Comparison of ENCODE assay signal across 14 cellular contexts in the genomic region with DNA sequence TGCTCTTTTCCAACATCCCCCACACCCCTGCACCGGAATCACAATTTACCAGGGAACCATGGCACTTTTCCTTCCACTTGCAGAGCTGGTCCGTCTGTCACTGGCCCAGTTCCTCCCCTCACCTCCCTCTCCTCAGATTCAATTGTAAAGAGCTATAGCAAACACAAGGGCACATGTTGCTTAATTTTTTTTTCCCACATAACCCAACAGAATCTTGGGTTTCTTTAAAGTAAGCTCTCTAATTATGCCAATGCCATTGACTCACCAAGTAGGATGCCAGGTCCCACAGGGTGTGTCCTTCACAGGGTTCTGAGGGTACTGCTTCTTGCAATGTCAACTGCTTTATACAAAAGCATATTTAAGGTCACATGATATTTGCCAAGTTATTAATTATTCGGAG.
DNase-seq lines count a peak whose midpoint lies in the region; ATAC-seq and TF ChIP-seq lines count a peak whose summit lies in the region.
"Had no signal": no experiment of that assay in that cellular context is flagged by ENCODE, and none has a peak within 500 bp of the region (broad histone marks: within the 10 kb centered on the region; RNA-seq: fewer than 3 reads in every experiment).

No MANE protein-coding gene starts in this region.

- ATAC-seq in left lung = peak; percentile 47
- ATAC-seq: A549 had no signal

- DNase-seq in H4 (ENCODE audit: low spot score) = peak; percentile 55
- DNase-seq in left lung = no peak
- no peak for DNase-seq in ACHN
- no peak for DNase-seq in stimulated activated CD4-positive, alpha-beta T cell treated with anti-CD3 and anti-CD28 coated beads, Interleukin-2, amount 100 ng/mL, for 24 hours
- DNase-seq in GM23248 = no peak
- no peak for DNase-seq in GM19238 (ENCODE audit: insufficient read length, low spot score)
- DNase-seq: Calu3, DMS 273 treated with DMSO at 0.1 percent for 48 hours, HCEC 1CT, HFFc6 had no signal

- intact Hi-C loops in left lung (cut with DNase I) = no loop called here

- in situ Hi-C loops in ACHN (cut with HindIII; ENCODE audit: low pct_ligation_motif_present, low pct_unique_long_range_greater_than_20kb, low sequenced_read_pairs) (no loop called here), GM23248 (cut with MboI) (no loop called here)

- H3K9me2 ChIP-seq in GM23248 (ENCODE audit: insufficient read depth) = no peaks in the 10 kb centered on the region

- H3K9me3 ChIP-seq in left lung (no peaks in the 10 kb centered on the region), GM23248 (ENCODE audit: low read depth) (no peaks in the 10 kb centered on the region)
- H3K9me3 ChIP-seq: A549 had no signal

- no peak overlapping the region for H3K4me2 ChIP-seq in GM23248 (ENCODE audit: unreplicated experiment)
- H3K4me2 ChIP-seq: A549 had no signal

- H2AFZ ChIP-seq in GM23248 = no peak overlapping the region

- peak overlapping the region; percentile 47 for H3K27ac ChIP-seq in VCaP
- no peak overlapping the region for H3K27ac ChIP-seq in left lung
- no peak overlapping the region for H3K27ac ChIP-seq in GM23248
- H3K27ac ChIP-seq: A549, HL-60 had no signal

- H3K79me2 ChIP-seq in GM23248 (ENCODE audit: insufficient read depth) = no peaks in the 10 kb centered on the region

- H3K9ac ChIP-seq in GM23248 = no peak overlapping the region

- no peaks in the 10 kb centered on the region for H3K27me3 ChIP-seq in left lung
- H3K27me3 ChIP-seq in GM23248 (replicated peaks; ENCODE audit: insufficient read depth) = peaks cover 36% of the 10 kb centered on the region

- H3K4me3 ChIP-seq in left lung (no peak overlapping the region), GM23248 (no peak overlapping the region)
- H3K4me3 ChIP-seq: A549, GM12878 had no signal

- no peak for TF ChIP-seq CTCF in VCaP (conservative IDR thresholded peaks at IDR 0.05)
- no peak for TF ChIP-seq CTCF in left lung (IDR thresholded peaks at IDR 0.05)

- H3K4me1 ChIP-seq in left lung (peaks cover 0 to 2% of the 10 kb centered on the region in 2 donors), GM23248 (ENCODE audit: insufficient read depth) (no peaks in the 10 kb centered on the region)
- H3K4me1 ChIP-seq: A549 had no signal

- H4K20me1 ChIP-seq in GM23248 (ENCODE audit: insufficient read depth) = no peaks in the 10 kb centered on the region

- no peaks in the 10 kb centered on the region for H3F3A ChIP-seq in GM23248 (ENCODE audit: insufficient read depth)

- 71 to 75% methylated on average over 3 of the region's 3 CpGs for WGBS in GM23248 (ENCODE audit: low coverage in 1 of 2, low lambda C conversion rate in 2 of 2, missing lambda C conversion rate in 2 of 2), 2 experiments

- H3K36me3 ChIP-seq in left lung = no peaks in the 10 kb centered on the region
- no peaks in the 10 kb centered on the region for H3K36me3 ChIP-seq in GM23248 (ENCODE audit: low read depth)
